In the genomic region with DNA sequence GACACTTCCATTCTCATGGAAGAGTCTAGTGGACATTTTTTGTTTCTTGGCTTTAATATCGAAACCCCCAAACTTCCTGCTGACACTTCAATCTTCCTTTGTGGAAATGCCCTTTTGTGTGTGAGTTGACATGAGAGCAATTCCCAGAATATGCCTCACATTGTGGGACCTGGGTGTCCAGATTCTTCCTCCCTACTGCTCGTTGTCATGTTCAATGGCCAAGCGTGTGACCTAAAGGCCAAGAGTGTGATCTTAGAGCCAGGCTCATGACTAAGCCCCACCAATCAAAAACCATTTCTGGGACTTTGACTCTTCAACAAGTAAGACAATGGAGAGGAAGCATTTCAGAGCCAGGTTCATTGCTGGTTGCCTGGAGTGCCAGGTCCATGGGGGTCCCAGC, we compare ENCODE assay signal across 3 cellular contexts.
TF ChIP-seq lines count a peak whose summit lies in the region.

No MANE protein-coding gene starts in this region.

TF ChIP-seq in liver, 16 proteins besides CTCF, POLR2A, EP300 and RAD21:
- TF ChIP-seq RXRA (IDR thresholded peaks at IDR 0.05): no peak
- peak; percentile 67 for TF ChIP-seq NR2F2 (IDR thresholded peaks at IDR 0.05)

TF ChIP-seq in HepG2, 621 proteins besides CTCF, POLR2A, EP300 and RAD21:
- no peak for TF ChIP-seq ETV6 (CRISPR knock-in tag; conservative IDR thresholded peaks at IDR 0.05)
- no peak for TF ChIP-seq CENPX (CRISPR knock-in tag; IDR thresholded peaks at IDR 0.05)
- TF ChIP-seq ZNF160 (CRISPR knock-in tag; IDR thresholded peaks at IDR 0.05): no peak
- TF ChIP-seq NR2C2 (CRISPR knock-in tag; IDR thresholded peaks at IDR 0.05; ENCODE audit: borderline replicate concordance): no peak
- no peak for TF ChIP-seq SALL1 (CRISPR knock-in tag; IDR thresholded peaks at IDR 0.05)
- no peak for TF ChIP-seq MXD3 (CRISPR knock-in tag; IDR thresholded peaks at IDR 0.05)
- TF ChIP-seq ZNF615 (CRISPR knock-in tag; IDR thresholded peaks at IDR 0.05; ENCODE audit: borderline replicate concordance): no peak

TF ChIP-seq in endothelial cell of umbilical vein, 7 proteins besides CTCF, POLR2A, EP300 and RAD21:
- TF ChIP-seq MAX (IDR thresholded peaks at IDR 0.05; ENCODE audit: insufficient read depth, insufficient read length) (no peak), JUN (IDR thresholded peaks at IDR 0.05; ENCODE audit: borderline replicate concordance, insufficient read depth, insufficient read length, low read depth) (no peak), EZH2 (IDR thresholded peaks at IDR 0.05; ENCODE audit: borderline replicate concordance, low read depth, low read length, severe bottlenecking) (no peak), MYC (IDR thresholded peaks at IDR 0.05; ENCODE audit: low read depth, low read length) (no peak), GATA2 (IDR thresholded peaks at IDR 0.05; ENCODE audit: insufficient read depth, insufficient read length, low read depth, low read length) (no peak), FOS (IDR thresholded peaks at IDR 0.05; ENCODE audit: borderline replicate concordance, insufficient read depth, low read length) (no peak), POLR2AphosphoS5 (IDR thresholded peaks at IDR 0.05; ENCODE audit: insufficient read depth, low read depth, low read length) (no peak)
